In genomic region chr5:93019896-93020295, GRCh38 we compare ENCODE assay signal across 22 cellular contexts.
"Had no signal": no experiment of that assay in that cellular context is flagged by ENCODE, and none has a peak within 500 bp of the region (broad histone marks: within the 10 kb centered on the region; RNA-seq: fewer than 3 reads in every experiment).

No MANE protein-coding gene starts in this region.

- H3K27ac ChIP-seq: HL-60 had no signal

- H3K9me3 ChIP-seq: SK-N-SH had no signal

- ATAC-seq: T-cell had no signal

- FAIRE-seq: RCC 7860 had no signal

- DNase-seq: KBM-7, MV-4-11, NCI-H1048, NCI-H1105, NCI-H1417, NCI-H1436 treated with DMSO at 0.1 percent for 48 hours, NCI-H1694, NCI-H187 treated with DMSO at 0.1 percent for 48 hours, NCI-H2029 treated with DMSO at 0.1 percent for 48 hours, NCI-H2171 treated with DMSO at 0.1 percent for 48 hours, NCI-H345, NCI-H446 treated with DMSO at 0.1 percent for 48 hours, NCI-H510A treated with DMSO at 0.1 percent for 48 hours, NCI-H69, NCI-H774, Right ventricle myocardium superior, RPMI8226, SK-N-SH, SW 1271, T-cell had no signal
